ENCODE assay signal across 8 cellular contexts in the genomic region with DNA sequence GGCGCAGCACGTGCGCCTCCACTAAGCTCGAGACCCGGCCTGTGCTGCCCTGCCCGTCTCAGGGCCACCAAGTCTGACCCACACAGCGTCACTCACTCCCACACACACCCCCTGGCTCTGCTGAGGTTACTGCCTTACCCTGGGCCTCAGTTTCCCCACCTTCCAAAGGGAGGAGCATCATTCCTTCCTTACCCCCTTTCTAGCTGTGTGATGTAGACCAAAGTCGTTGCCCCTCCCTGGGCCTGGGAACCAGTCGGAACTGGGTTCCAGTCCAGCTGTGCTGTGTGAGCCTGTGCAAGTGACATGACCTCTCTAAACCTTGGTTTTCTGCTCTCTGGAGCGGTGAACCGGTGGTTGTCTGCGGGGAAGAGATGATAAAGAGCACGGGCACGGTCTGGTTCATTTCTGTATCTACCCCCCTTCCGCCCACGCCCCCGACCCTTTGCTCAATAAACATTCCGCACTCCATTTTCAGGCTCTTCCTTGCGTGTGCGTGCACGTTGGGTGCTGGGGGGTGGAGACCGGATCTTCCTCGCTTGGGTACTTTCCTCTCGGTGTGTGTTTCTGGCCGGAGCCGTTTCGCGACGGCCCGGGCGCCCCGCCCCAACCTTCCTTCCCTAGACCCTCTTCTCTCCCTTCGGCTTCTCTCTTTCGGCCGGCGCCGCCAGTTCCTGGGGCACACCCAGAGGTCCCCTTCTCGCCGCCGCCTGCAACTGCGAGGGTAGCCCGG. TPM values are rescaled to one million over a fixed set of nuclear protein-coding genes. Genes with fewer than 3 reads are reported as not detected.
DNase-seq lines count a peak whose midpoint lies in the region; ATAC-seq, FAIRE-seq and TF ChIP-seq lines count a peak whose summit lies in the region.

A gene with protein sequence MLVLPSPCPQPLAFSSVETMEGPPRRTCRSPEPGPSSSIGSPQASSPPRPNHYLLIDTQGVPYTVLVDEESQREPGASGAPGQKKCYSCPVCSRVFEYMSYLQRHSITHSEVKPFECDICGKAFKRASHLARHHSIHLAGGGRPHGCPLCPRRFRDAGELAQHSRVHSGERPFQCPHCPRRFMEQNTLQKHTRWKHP (plus strand): TSS at position 647 of the 730 bp plus-strand sequence. CDS start 923 bp downstream, outside the sequence.

- H4K20me1 ChIP-seq in astrocyte (ENCODE audit: insufficient read depth, low read length): peaks cover 25% of the 10 kb centered on the region

- peaks cover 53% of the 10 kb centered on the region for H3K79me2 ChIP-seq in astrocyte (ENCODE audit: insufficient read depth, low read length)

- no peaks in the 10 kb centered on the region for H3K9me3 Mint-ChIP-seq in astrocyte (ENCODE audit: unreplicated experiment)

- peak within 1 kb of the TSS; percentile 100 for H3K4me2 ChIP-seq in astrocyte (ENCODE audit: low read length)

- peaks cover 18% of the 10 kb centered on the region for H3K4me1 Mint-ChIP-seq in astrocyte (ENCODE audit: low read depth, unreplicated experiment)

- no peaks in the 10 kb centered on the region for H3K27me3 Mint-ChIP-seq in astrocyte (ENCODE audit: low read depth, unreplicated experiment)

- H3K4me1 ChIP-seq in astrocyte (ENCODE audit: insufficient read depth, low read length) (peaks cover 35% of the 10 kb centered on the region), rectal smooth muscle tissue (ENCODE audit: control insufficient read depth, insufficient read depth, low read length) (peaks cover 28% of the 10 kb centered on the region)

- peak; percentile 55 for DNase-seq in NCI-H1694 treated with DMSO at 0.1 percent for 48 hours (lab: John Stamatoyannopoulos, UW)
- DNase-seq in T-helper 9 cell: peak; percentile 66
- DNase-seq in astrocyte (ENCODE audit: low read depth): peak; percentile 67
- DNase-seq in hepatic stellate cell (ENCODE audit: low spot score): peak; percentile 93

- peaks cover 9% of the 10 kb centered on the region for H3K36me3 ChIP-seq in astrocyte (ENCODE audit: insufficient read depth, low read length)
- H3K36me3 ChIP-seq in rectal smooth muscle tissue (ENCODE audit: control insufficient read depth, insufficient read depth, low read length): no peaks in the 10 kb centered on the region

- H3K36me3 Mint-ChIP-seq in astrocyte (ENCODE audit: low read depth, unreplicated experiment): peaks cover 8% of the 10 kb centered on the region

- ATAC-seq in GM21447 (IDR thresholded peaks at IDR 0.05; ENCODE audit: unreplicated experiment): peak; percentile 31
- ATAC-seq in HG03095 (IDR thresholded peaks at IDR 0.05; ENCODE audit: unreplicated experiment): no peak

- H3K9me3 ChIP-seq in astrocyte (ENCODE audit: insufficient read depth, low read depth, low read length): no peaks in the 10 kb centered on the region

- peak within 1 kb of the TSS; percentile 5 for H2AFZ ChIP-seq in astrocyte (ENCODE audit: low read depth, low read length)

- H3K9ac ChIP-seq in astrocyte (ENCODE audit: low read length) (peak within 1 kb of the TSS; percentile 92), rectal smooth muscle tissue (ENCODE audit: low read length) (peak within 1 kb of the TSS; percentile 45)

- H3K27ac Mint-ChIP-seq in astrocyte (ENCODE audit: unreplicated experiment): peak within 1 kb of the TSS; percentile 95

- no peaks in the 10 kb centered on the region for H3K27me3 ChIP-seq in astrocyte (ENCODE audit: insufficient read depth, low read length)
- H3K27me3 ChIP-seq in rectal smooth muscle tissue (ENCODE audit: control insufficient read depth, insufficient read depth, low read length): no peaks in the 10 kb centered on the region

- no peak for FAIRE-seq in astrocyte (lab: Jason Lieb, UNC)

- H3K27ac ChIP-seq in C4-2B (peak within 1 kb of the TSS; percentile 93), astrocyte (ENCODE audit: low read depth, low read length) (peak within 1 kb of the TSS; percentile 41), rectal smooth muscle tissue (ENCODE audit: low read depth, low read length) (peak within 1 kb of the TSS; percentile 65)

- H3K4me3 ChIP-seq in astrocyte (ENCODE audit: insufficient read depth, low read depth, low read length) (peak within 1 kb of the TSS; percentile 87), rectal smooth muscle tissue (ENCODE audit: low read length) (peak within 1 kb of the TSS; percentile 92)

- no peak for TF ChIP-seq CTCF in C4-2B (conservative IDR thresholded peaks at IDR 0.05)
- no peak for TF ChIP-seq CTCF in astrocyte (IDR thresholded peaks at IDR 0.05; ENCODE audit: insufficient read depth, low read depth, low read length)

- peak within 1 kb of the TSS; percentile 97 for H3K4me3 Mint-ChIP-seq in astrocyte (ENCODE audit: unreplicated experiment)

RNA-seq across cellular contexts. Expression of the gene that starts here (rescaled TPM):
- total RNA-seq in astrocyte: 28.4 and 30.0 TPM in 2 replicates

Comparison
In these comparisons a context has a peak if more than half of its experiments do, and no peak if none do; other contexts are left out.
1. H3K27ac ChIP-seq: peak in every context shown above with its lines; median percentile 93 in C4-2B; 65 in rectal smooth muscle tissue; 41 in astrocyte.